Comparison of ENCODE assay signal across 11 cellular contexts in the genomic region with DNA sequence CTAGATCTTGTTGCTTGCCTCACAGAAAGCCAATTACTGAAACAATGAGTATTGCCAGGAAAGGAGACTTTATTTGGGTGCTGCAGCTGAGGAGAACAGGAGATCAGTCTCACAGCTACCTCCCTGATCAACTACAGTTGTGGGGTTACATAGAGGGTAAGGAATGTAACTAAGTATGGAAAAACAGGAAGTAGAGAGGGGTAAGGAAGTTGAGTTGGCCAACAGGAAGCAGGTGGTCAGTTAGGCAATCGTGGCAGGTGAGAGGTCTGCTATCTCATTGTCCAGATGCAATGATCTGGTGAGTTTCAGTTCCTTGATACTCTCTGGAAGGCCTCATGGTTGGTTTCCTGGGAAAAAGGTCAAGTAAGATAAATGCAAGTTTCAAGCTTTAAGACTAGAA.
DNase-seq lines count a peak whose midpoint lies in the region; ATAC-seq and TF ChIP-seq lines count a peak whose summit lies in the region.
"Had no signal": no experiment of that assay in that cellular context is flagged by ENCODE, and none has a peak within 500 bp of the region (broad histone marks: within the 10 kb centered on the region; RNA-seq: fewer than 3 reads in every experiment).

No MANE protein-coding gene starts in this region.

- POLR2A ChIA-PET in CD4-positive, alpha-beta T cell (lab: Charles Lee): no interaction called here

- no peak overlapping the region for H2BK12ac ChIP-seq in mesenchymal stem cell (ENCODE audit: low read length in 2 of 2)

- H3K9me3 ChIP-seq in mesenchymal stem cell (ENCODE audit: control insufficient read depth, low read length): no peaks in the 10 kb centered on the region
- no peaks in the 10 kb centered on the region for H3K9me3 ChIP-seq in CD4-positive, alpha-beta T cell (ENCODE audit: control insufficient read depth, low read length)

- H3K4me3 Mint-ChIP-seq in HFFc6 (no peak overlapping the region), immature natural killer cell (no peak overlapping the region)
- H3K4me3 Mint-ChIP-seq in CD4-positive, alpha-beta T cell: no peak overlapping the region
- H3K4me3 Mint-ChIP-seq in stimulated activated effector memory CD8-positive, alpha-beta T cell treated with anti-CD3 and anti-CD28 coated beads, Interleukin-12 subunit alpha, Interleukin-12 subunit beta, amount 100 ng/mL, for 72 hours: no peak overlapping the region

- H3K9ac ChIP-seq in mesenchymal stem cell (ENCODE audit: low read length): no peak overlapping the region

- no peak overlapping the region for H3K23ac ChIP-seq in mesenchymal stem cell (ENCODE audit: low read length in 2 of 2)

- H3K4me1 ChIP-seq in mesenchymal stem cell (ENCODE audit: control insufficient read depth, insufficient read depth, low read depth, low read length): peaks cover 2% of the 10 kb centered on the region

- no peak overlapping the region for H3K18ac ChIP-seq in mesenchymal stem cell (ENCODE audit: low read depth in 1 of 2, low read length in 2 of 2)

- no peaks in the 10 kb centered on the region; the same call in 1 of the 2 replicates for H3K36me3 Mint-ChIP-seq in HFFc6 (ENCODE audit: low read depth)
- H3K36me3 Mint-ChIP-seq in immature natural killer cell: no peaks in the 10 kb centered on the region
- H3K36me3 Mint-ChIP-seq in CD4-positive, alpha-beta T cell (ENCODE audit: low read depth): no peaks in the 10 kb centered on the region
- no peaks in the 10 kb centered on the region for H3K36me3 Mint-ChIP-seq in stimulated activated effector memory CD8-positive, alpha-beta T cell treated with anti-CD3 and anti-CD28 coated beads, Interleukin-12 subunit alpha, Interleukin-12 subunit beta, amount 100 ng/mL, for 72 hours

- CTCF ChIA-PET in CD4-positive, alpha-beta T cell (lab: Charles Lee): no interaction called here

- 21% methylated on average over 1 of the region's 1 CpG for WGBS in mesenchymal stem cell

- no peak overlapping the region for H2BK120ac ChIP-seq in mesenchymal stem cell (ENCODE audit: low read depth, low read length)

- no peak for TF ChIP-seq CTCF in HFFc6 (IDR thresholded peaks at IDR 0.05)
- TF ChIP-seq CTCF in CD4-positive, alpha-beta T cell (IDR thresholded peaks at IDR 0.05): no peak

- no peak overlapping the region for H3K14ac ChIP-seq in mesenchymal stem cell (ENCODE audit: low read length in 2 of 2)

- H2BK15ac ChIP-seq in mesenchymal stem cell (ENCODE audit: low read depth, poor library complexity, severe bottlenecking): no peak overlapping the region

- intact Hi-C loops in CD4-positive, alpha-beta T cell (cut with DNase I, micrococcal nuclease): no loop called here

- H3K4ac ChIP-seq in mesenchymal stem cell (ENCODE audit: low read depth in 1 of 2, low read length in 2 of 2): no peak overlapping the region

- no peak for ATAC-seq in CD4-positive, alpha-beta T cell (ENCODE audit: poor library complexity)
- no peak for ATAC-seq in stimulated activated effector memory CD8-positive, alpha-beta T cell treated with anti-CD3 and anti-CD28 coated beads, Interleukin-12 subunit alpha, Interleukin-12 subunit beta, amount 100 ng/mL, for 72 hours
- ATAC-seq: left colon had no signal

- H3K4me3 ChIP-seq in mesenchymal stem cell (ENCODE audit: insufficient read depth in 1 of 2, low read depth in 1 of 2, low read length in 2 of 2): no peak overlapping the region

- H3K27me3 Mint-ChIP-seq in HFFc6 (ENCODE audit: insufficient read depth) (no peaks in the 10 kb centered on the region; the same call in 1 of the 2 replicates), immature natural killer cell (ENCODE audit: low read depth in 3 of 3) (peaks cover 0 to 2% (median 0%) of the 10 kb centered on the region in 3 donors)
- H3K27me3 Mint-ChIP-seq in CD4-positive, alpha-beta T cell: no peaks in the 10 kb centered on the region

- H3K27me3 ChIP-seq in mesenchymal stem cell (ENCODE audit: control insufficient read depth in 1 of 2, insufficient read depth in 1 of 2, low read length in 2 of 2): no peaks in the 10 kb centered on the region
- no peaks in the 10 kb centered on the region for H3K27me3 ChIP-seq in CD4-positive, alpha-beta T cell (ENCODE audit: control insufficient read depth, insufficient read depth, low read length)

- H3K79me1 ChIP-seq in mesenchymal stem cell (replicated peaks; ENCODE audit: low read length, poor library complexity, severe bottlenecking): no peaks in the 10 kb centered on the region

- no peak overlapping the region for H2BK5ac ChIP-seq in mesenchymal stem cell (ENCODE audit: low read depth, low read length, poor library complexity, severe bottlenecking)

- no peaks in the 10 kb centered on the region for H3K36me3 ChIP-seq in mesenchymal stem cell (ENCODE audit: control insufficient read depth in 1 of 2, insufficient read depth in 2 of 2, low read depth in 1 of 2, low read length in 2 of 2)

- no peak overlapping the region for H4K8ac ChIP-seq in mesenchymal stem cell (ENCODE audit: low read length)

- H3K9me3 Mint-ChIP-seq in HFFc6 (peaks cover 12% of the 10 kb centered on the region; the same call in 1 of the 2 replicates), immature natural killer cell (peaks cover 0 to 18% (median 11%) of the 10 kb centered on the region in 6 donors)
- peaks cover 5% of the 10 kb centered on the region for H3K9me3 Mint-ChIP-seq in CD4-positive, alpha-beta T cell
- H3K9me3 Mint-ChIP-seq in stimulated activated effector memory CD8-positive, alpha-beta T cell treated with anti-CD3 and anti-CD28 coated beads, Interleukin-12 subunit alpha, Interleukin-12 subunit beta, amount 100 ng/mL, for 72 hours: peaks cover 8% of the 10 kb centered on the region

- H3K27ac ChIP-seq in mesenchymal stem cell (ENCODE audit: low read length, poor library complexity, severe bottlenecking): peak overlapping the region; percentile 5
- no peak overlapping the region for H3K27ac ChIP-seq in CD4-positive, alpha-beta T cell (ENCODE audit: low read depth, low read length)

- no peak overlapping the region for H3K4me2 ChIP-seq in mesenchymal stem cell (ENCODE audit: low read length, poor library complexity, severe bottlenecking)

- DNase-seq in CD1c-positive myeloid dendritic cell (ENCODE audit: extremely low spot score) (peak; percentile 74), MV-4-11 (lab: John Stamatoyannopoulos, UW) (peak; percentile 99), amniotic epithelial cell (ENCODE audit: low read depth) (peak; percentile 2), mesenchymal stem cell (no peak), HFFc6 (no peak), immature natural killer cell (no peak)
- DNase-seq in CD4-positive, alpha-beta T cell: no peak
- no peak for DNase-seq in stimulated activated effector memory CD8-positive, alpha-beta T cell treated with anti-CD3 and anti-CD28 coated beads, Interleukin-12 subunit alpha, Interleukin-12 subunit beta, amount 100 ng/mL, for 72 hours (ENCODE audit: low spot score in 2 of 2)
- DNase-seq: activated CD8-positive, alpha-beta memory T cell treated with anti-CD3 and anti-CD28 coated beads, Interleukin-2, amount 50 U/mL, for 4 hours; left colon; NCI-H2227 treated with DMSO at 0.1 percent for 48 hours had no signal

- no peak overlapping the region for H3K27ac Mint-ChIP-seq in HFFc6
- no peak overlapping the region for H3K27ac Mint-ChIP-seq in immature natural killer cell
- no peak overlapping the region for H3K27ac Mint-ChIP-seq in CD4-positive, alpha-beta T cell
- no peak overlapping the region for H3K27ac Mint-ChIP-seq in stimulated activated effector memory CD8-positive, alpha-beta T cell treated with anti-CD3 and anti-CD28 coated beads, Interleukin-12 subunit alpha, Interleukin-12 subunit beta, amount 100 ng/mL, for 72 hours

- H2AFZ ChIP-seq in mesenchymal stem cell (ENCODE audit: low read depth, low read length): no peak overlapping the region

- no peak overlapping the region for H4K91ac ChIP-seq in mesenchymal stem cell (ENCODE audit: low read length)

- H2AK5ac ChIP-seq in mesenchymal stem cell (ENCODE audit: low read length, severe bottlenecking): no peak overlapping the region

- peaks cover 6% of the 10 kb centered on the region; the same call in 1 of the 2 replicates for H3K4me1 Mint-ChIP-seq in HFFc6 (ENCODE audit: low read depth)
- H3K4me1 Mint-ChIP-seq in immature natural killer cell: no peaks in the 10 kb centered on the region
- H3K4me1 Mint-ChIP-seq in CD4-positive, alpha-beta T cell (ENCODE audit: low read depth): no peaks in the 10 kb centered on the region
- H3K4me1 Mint-ChIP-seq in stimulated activated effector memory CD8-positive, alpha-beta T cell treated with anti-CD3 and anti-CD28 coated beads, Interleukin-12 subunit alpha, Interleukin-12 subunit beta, amount 100 ng/mL, for 72 hours: no peaks in the 10 kb centered on the region

Comparison
In these comparisons a context has a peak if more than half of its experiments do, and no peak if none do; other contexts are left out.
1. DNase-seq: peak in CD1c-positive myeloid dendritic cell (single experiment), MV-4-11 (single experiment) and amniotic epithelial cell (single experiment); none in mesenchymal stem cell (single experiment), HFFc6 (single experiment), immature natural killer cell (0 of 3), CD4-positive, alpha-beta T cell (0 of 10) and stimulated activated effector memory CD8-positive, alpha-beta T cell treated with anti-CD3 and anti-CD28 coated beads, Interleukin-12 subunit alpha, Interleukin-12 subunit beta, amount 100 ng/mL, for 72 hours (0 of 2).